Comparison of ENCODE assay signal across 10 cellular contexts in genomic region chr12:123886931-123887582, GRCh38.
"Had no signal": no experiment of that assay in that cellular context is flagged by ENCODE, and none has a peak within 500 bp of the region (broad histone marks: within the 10 kb centered on the region; RNA-seq: fewer than 3 reads in every experiment).

No MANE protein-coding gene starts in this region.

- H3K27me3 ChIP-seq: vagina had no signal

- H3K4me3 ChIP-seq: cardiac muscle cell, esophagus muscularis mucosa, vagina had no signal

- H3K27ac Mint-ChIP-seq: activated B cell treated with CpG ODN at 0.5 μM for 24 hours; activated CD4-positive, alpha-beta T cell treated with anti-CD3 and anti-CD28 coated beads, Interleukin-2, amount 10 ng/mL, durations not matched to agents 24 days and 14 days; immature natural killer cell had no signal

- H3K4me1 Mint-ChIP-seq: activated B cell treated with CpG ODN at 0.5 μM for 24 hours; activated CD4-positive, alpha-beta T cell treated with anti-CD3 and anti-CD28 coated beads, Interleukin-2, amount 10 ng/mL, durations not matched to agents 24 days and 14 days; immature natural killer cell; nephron had no signal

- H3K9me3 ChIP-seq: vagina had no signal

- DNase-seq: activated B cell treated with CpG ODN at 0.5 μM for 24 hours; activated CD4-positive, alpha-beta T cell treated with anti-CD3 and anti-CD28 coated beads, Interleukin-2, amount 10 ng/mL, durations not matched to agents 24 days and 14 days; activated naive CD4-positive, alpha-beta T cell treated with Interleukin-2 at 50 U/mL for 16 hours; hypothalamus; immature natural killer cell; mammary epithelial cell had no signal

- H3K9me3 Mint-ChIP-seq: activated CD4-positive, alpha-beta T cell treated with anti-CD3 and anti-CD28 coated beads, Interleukin-2, amount 10 ng/mL, durations not matched to agents 24 days and 14 days; nephron had no signal

- H3K4me3 Mint-ChIP-seq: activated B cell treated with CpG ODN at 0.5 μM for 24 hours; activated CD4-positive, alpha-beta T cell treated with anti-CD3 and anti-CD28 coated beads, Interleukin-2, amount 10 ng/mL, durations not matched to agents 24 days and 14 days; immature natural killer cell; nephron had no signal

- H3K27ac ChIP-seq: cardiac muscle cell, esophagus muscularis mucosa, vagina had no signal

- H3K4me1 ChIP-seq: esophagus muscularis mucosa, vagina had no signal

- H3K36me3 ChIP-seq: cardiac muscle cell, esophagus muscularis mucosa, vagina had no signal
